ENCODE assay signal across 20 cellular contexts in the genomic region with DNA sequence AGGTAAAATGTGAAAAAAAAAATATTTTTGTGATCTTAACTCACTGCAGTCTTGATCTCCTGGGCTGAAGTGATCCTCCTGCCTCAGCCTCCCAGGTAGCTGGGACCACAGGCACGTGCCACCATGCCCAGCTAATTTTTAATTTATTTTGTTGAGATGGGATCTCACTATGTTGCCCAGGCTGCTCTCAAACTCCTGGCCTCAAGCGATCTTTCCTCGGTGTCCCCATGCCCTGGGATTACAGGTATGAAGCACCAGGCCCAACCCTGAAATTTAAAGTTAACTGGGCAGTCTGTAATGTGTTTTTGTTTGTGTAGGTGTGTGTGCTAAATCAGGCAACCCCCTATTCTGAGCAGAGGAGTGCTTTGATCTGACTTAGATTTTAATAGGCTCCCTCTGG. TPM values are rescaled to one million over a fixed set of nuclear protein-coding genes. Genes with fewer than 3 reads are reported as not detected.
"Had no signal": no experiment of that assay in that cellular context is flagged by ENCODE, and none has a peak within 500 bp of the region (broad histone marks: within the 10 kb centered on the region; RNA-seq: fewer than 3 reads in every experiment).

No MANE protein-coding gene starts in this region.

- H3K4me1 ChIP-seq: colonic mucosa, uterus had no signal

- H3K36me3 ChIP-seq: colonic mucosa, tibial artery, uterus had no signal

- H3K9me3 ChIP-seq: colonic mucosa, tibial artery, uterus had no signal

- ATAC-seq: activated CD8-positive, alpha-beta T cell treated with anti-CD3 and anti-CD28 coated beads, Interleukin-2, amount 10 ng/mL, durations not matched to agents 7 days and 5 days; left colon; right cardiac atrium; T-helper 17 cell had no signal

- FAIRE-seq: islet of Langerhans, small intestine had no signal

- DNase-seq: activated CD4-positive, alpha-beta T cell treated with anti-CD3 and anti-CD28 coated beads for 4 hours; activated CD8-positive, alpha-beta memory T cell treated with anti-CD3 and anti-CD28 coated beads, Interleukin-2, amount 50 U/mL, for 4 hours; activated CD8-positive, alpha-beta T cell treated with anti-CD3 and anti-CD28 coated beads, Interleukin-2, amount 10 ng/mL, durations not matched to agents 7 days and 5 days; activated effector memory CD4-positive, alpha-beta T cell treated with anti-CD3 and anti-CD28 coated beads, Interleukin-2, amount 50 U/mL, for 16 hours; activated T-cell treated with anti-CD3 and anti-CD28 coated beads, Interleukin-2, amount 50 U/mL, for 48 hours; colonic mucosa; left colon; midbrain; right cardiac atrium; small intestine; stimulated activated CD4-positive, alpha-beta T cell treated with anti-CD3 and anti-CD28 coated beads, Interleukin-4, amount 100 ng/mL, for 24 hours; stimulated activated naive CD4-positive, alpha-beta T cell; T-helper 17 cell; tibial artery; uterus had no signal

- H3K4me3 ChIP-seq: colonic mucosa, lung, tibial artery, uterus had no signal

- H3K27ac ChIP-seq: colonic mucosa, uterus had no signal

- H3K27me3 ChIP-seq: colonic mucosa, tibial artery, uterus had no signal

RNA-seq across cellular contexts. Expression of a gene that starts 3.4 kb away (rescaled TPM):
- total RNA-seq: myocyte had no signal
- polyA plus RNA-seq: neural cell had no signal

RNA-seq across cellular contexts. Expression of a gene that starts 25.7 kb away (rescaled TPM):
- total RNA-seq: myocyte, progenitor cell of endocrine pancreas had no signal
- polyA plus RNA-seq: neural cell had no signal
